28 cellular contexts compared by ENCODE assay signal in the genomic region with DNA sequence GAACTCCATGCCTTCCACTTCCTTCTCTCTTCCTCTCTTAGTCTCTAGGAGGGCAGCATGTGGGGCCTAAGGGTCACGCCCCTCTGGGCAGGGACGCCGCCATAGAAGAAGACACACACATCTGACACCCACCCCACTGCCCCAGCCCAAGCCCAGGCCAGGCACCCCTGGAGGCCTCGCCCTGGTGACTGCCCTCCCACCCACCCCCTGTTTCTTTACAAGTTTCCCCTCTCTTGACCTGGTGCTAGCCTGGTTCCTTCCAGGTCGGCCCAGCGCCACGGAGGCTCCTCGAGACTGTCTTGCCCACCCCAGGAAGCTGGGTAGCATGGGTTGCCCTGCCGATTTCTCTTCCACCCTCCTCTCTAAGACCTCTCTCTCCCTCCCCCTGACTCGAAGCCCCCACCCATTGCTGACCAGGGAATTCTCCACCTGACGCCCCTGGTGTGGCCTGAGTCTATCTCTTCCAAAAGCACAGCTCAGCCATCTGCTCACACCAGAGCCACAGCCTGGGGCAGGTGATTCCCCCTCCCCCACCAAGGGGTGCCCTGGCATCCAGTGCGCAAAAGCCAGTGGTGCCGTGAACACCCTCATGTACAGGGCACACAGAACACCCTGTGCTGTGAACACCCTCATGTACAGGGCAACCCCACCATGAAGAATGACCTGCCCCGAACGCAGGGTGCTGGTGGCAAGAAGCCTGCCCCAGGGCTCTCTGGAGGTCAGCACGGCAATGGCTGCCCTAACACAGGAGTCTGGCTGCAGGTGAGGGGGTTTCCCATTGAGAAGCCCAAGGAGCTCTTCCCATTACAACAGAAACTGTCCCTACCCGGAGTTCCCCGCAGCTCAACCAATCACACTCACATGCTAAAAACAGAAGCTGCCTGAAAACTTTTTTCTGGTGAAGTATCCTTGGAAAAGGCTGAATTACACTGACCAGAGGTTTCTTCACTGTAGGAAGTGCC. TPM values are rescaled to one million over a fixed set of nuclear protein-coding genes. Genes with fewer than 3 reads are reported as not detected.
A peak's percentile ranks its signal among the peaks of the same experiment; 100 is the strongest.
DNase-seq lines count a peak whose midpoint lies in the region; ATAC-seq, FAIRE-seq and TF ChIP-seq lines count a peak whose summit lies in the region.
"Had no signal": no experiment of that assay in that cellular context is flagged by ENCODE, and none has a peak within 500 bp of the region (broad histone marks: within the 10 kb centered on the region; RNA-seq: fewer than 3 reads in every experiment).

No MANE protein-coding gene starts in this region.

- H3K4me1 ChIP-seq in right atrium auricular region (no peaks in the 10 kb centered on the region), kidney (ENCODE audit: control insufficient read depth in 1 of 2, insufficient read depth in 1 of 2, low read depth in 1 of 2, low read length in 2 of 2) (no peaks in the 10 kb centered on the region)
- H3K4me1 ChIP-seq: BE2C, SJSA1 had no signal

- peak; percentile 26 for DNase-seq in right atrium auricular region (ENCODE audit: low spot score)
- no peak for DNase-seq in left cardiac atrium
- peak; percentile 34 for DNase-seq in kidney
- peak; percentile 66 for DNase-seq in posterior vena cava (ENCODE audit: low spot score)
- DNase-seq in GM19240 (ENCODE audit: insufficient read length, low spot score): no peak
- no peak for DNase-seq in posterior cingulate gyrus
- DNase-seq in retina: no peak
- DNase-seq: 8988T; ACHN; BE2C; CD4-positive, CD25-positive, alpha-beta regulatory T cell; DMS153; GM23248; HCEC 1CT; KBM-7; MV-4-11; NCI-H1105 treated with DMSO at 0.1 percent for 48 hours; NCI-H146; NCI-H1930; NCI-H2107; NCI-H524 treated with DMSO at 0.1 percent for 48 hours; NCI-H774; PC-3 had no signal

- intact Hi-C loops in left cardiac atrium (cut with DNase I): no loop called here
- intact Hi-C loops in kidney (cut with DNase I): no loop called here
- intact Hi-C loops in posterior vena cava (cut with DNase I): no loop called here
- intact Hi-C loops in posterior cingulate gyrus (cut with DNase I): no loop called here

- no peak overlapping the region for H3K9ac ChIP-seq in kidney (ENCODE audit: low read length in 2 of 2)
- H3K9ac ChIP-seq: GM23248 had no signal

- H3K4me3 ChIP-seq in right atrium auricular region (no peak overlapping the region), kidney (ENCODE audit: low read length in 2 of 2) (no peak overlapping the region)
- H3K4me3 ChIP-seq: GM23248, SJSA1 had no signal

- no peaks in the 10 kb centered on the region for H3K27me3 ChIP-seq in right atrium auricular region
- H3K27me3 ChIP-seq: SJSA1 had no signal

- TF ChIP-seq CTCF in right atrium auricular region (IDR thresholded peaks at IDR 0.05): no peak
- no peak for TF ChIP-seq CTCF in kidney (IDR thresholded peaks at IDR 0.05; ENCODE audit: borderline replicate concordance, extremely low read depth, insufficient read depth)

- H3K27ac ChIP-seq in right atrium auricular region (no peak overlapping the region), kidney (ENCODE audit: low read depth in 2 of 2, low read length in 2 of 2) (no peak overlapping the region)
- H3K27ac ChIP-seq: GM23248, SJSA1 had no signal

- H3K36me3 ChIP-seq in right atrium auricular region: no peaks in the 10 kb centered on the region
- no peaks in the 10 kb centered on the region for H3K36me3 ChIP-seq in kidney (ENCODE audit: control insufficient read depth in 1 of 2, insufficient read depth in 2 of 2, low read length in 2 of 2)
- H3K36me3 ChIP-seq: BE2C, SJSA1 had no signal

- ATAC-seq in left cardiac atrium: no peak
- ATAC-seq: PC-3, Right ventricle myocardium inferior had no signal

- FAIRE-seq in kidney (lab: Jason Lieb, UNC): no peak

- H3K9me3 ChIP-seq in right atrium auricular region (peaks cover 0 to 4% of the 10 kb centered on the region in 2 donors), kidney (ENCODE audit: control insufficient read depth in 1 of 2, low read length in 2 of 2) (peaks cover 0 to 2% of the 10 kb centered on the region in 2 donors)
- H3K9me3 ChIP-seq: BE2C had no signal

RNA-seq across cellular contexts. Expression of gene SALL3, which starts 13.4 kb away (rescaled TPM):
- total RNA-seq in right atrium auricular region (1 to 10 TPM; 1.5 to 2.5 TPM), left cardiac atrium (1 to 10 TPM; 1.0 to 2.8 TPM), kidney (2.0 TPM), posterior vena cava (not detected)
- 5.5 TPM for polyA plus RNA-seq in kidney (ENCODE audit: insufficient read depth, low read depth, low replicate concordance)
- total RNA-seq: CD4-positive, CD25-positive, alpha-beta regulatory T cell; GM23248; LHCN-M2; MCF 10A; PC-3; RPMI7951 had no signal
- polyA plus RNA-seq: CD4-positive, CD25-positive, alpha-beta regulatory T cell; GM23248 had no signal

Comparison
In these comparisons a context has a peak if more than half of its experiments do, and no peak if none do; other contexts are left out.
1. DNase-seq: peak in right atrium auricular region (single experiment), kidney (single experiment) and posterior vena cava (single experiment); none in left cardiac atrium (single experiment), GM19240 (single experiment), posterior cingulate gyrus (0 of 10) and retina (single experiment).